In the genomic region with DNA sequence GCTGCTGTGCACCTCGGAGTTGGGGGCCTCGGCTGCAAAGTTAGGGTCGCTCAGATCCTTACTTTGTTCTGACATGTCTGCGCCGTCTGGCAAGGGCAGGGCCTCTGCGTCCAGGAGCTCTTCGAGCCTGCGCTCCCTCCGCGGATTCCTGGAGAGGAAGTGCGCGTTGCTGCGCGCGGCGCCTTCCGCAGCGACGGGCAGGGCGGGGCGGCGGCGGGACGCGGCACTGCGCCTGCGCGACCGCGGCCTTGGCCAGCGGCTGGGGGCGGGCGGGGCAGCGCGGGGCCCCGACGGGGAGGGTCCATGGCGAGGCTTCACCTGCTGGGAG, we compare ENCODE assay signal across 8 cellular contexts. TPM values are rescaled to one million over a fixed set of nuclear protein-coding genes. Genes with fewer than 3 reads are reported as not detected.
A peak's percentile ranks its signal among the peaks of the same experiment; 100 is the strongest.
DNase-seq lines count a peak whose midpoint lies in the region; ATAC-seq and TF ChIP-seq lines count a peak whose summit lies in the region.

A gene with protein sequence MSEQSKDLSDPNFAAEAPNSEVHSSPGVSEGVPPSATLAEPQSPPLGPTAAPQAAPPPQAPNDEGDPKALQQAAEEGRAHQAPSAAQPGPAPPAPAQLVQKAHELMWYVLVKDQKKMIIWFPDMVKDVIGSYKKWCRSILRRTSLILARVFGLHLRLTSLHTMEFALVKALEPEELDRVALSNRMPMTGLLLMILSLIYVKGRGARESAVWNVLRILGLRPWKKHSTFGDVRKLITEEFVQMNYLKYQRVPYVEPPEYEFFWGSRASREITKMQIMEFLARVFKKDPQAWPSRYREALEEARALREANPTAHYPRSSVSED (minus strand): TSS at position 163 of the 328 bp plus-strand sequence. CDS start 88 bp downstream, at position 75.

- peaks cover 2 to 6% (median 4%) of the 10 kb centered on the region in 5 donors for H3K27me3 Mint-ChIP-seq in naive thymus-derived CD4-positive, alpha-beta T cell

- ATAC-seq in upper lobe of right lung, result peak; percentile 80
- no peak for ATAC-seq in naive thymus-derived CD4-positive, alpha-beta T cell
- ATAC-seq in stimulated activated effector memory CD8-positive, alpha-beta T cell treated with anti-CD3 and anti-CD28 coated beads, Interleukin-12 subunit alpha, Interleukin-12 subunit beta, amount 100 ng/mL, for 72 hours, result no peak

- H3K4me3 ChIP-seq in epithelial cell of proximal tubule (ENCODE audit: low read depth, low read length) (peak within 1 kb of the TSS; percentile 43), upper lobe of right lung (peak within 1 kb of the TSS; percentile 53)
- no peak within 1 kb of the TSS for H3K4me3 ChIP-seq in naive thymus-derived CD4-positive, alpha-beta T cell (ENCODE audit: low read length)

- CTCF ChIA-PET in naive thymus-derived CD4-positive, alpha-beta T cell (lab: Charles Lee), result no interaction called here

- H3K9me3 Mint-ChIP-seq in naive thymus-derived CD4-positive, alpha-beta T cell, result peaks cover 0 to 7% (median 4%) of the 10 kb centered on the region in 11 donors
- H3K9me3 Mint-ChIP-seq in stimulated activated effector memory CD8-positive, alpha-beta T cell treated with anti-CD3 and anti-CD28 coated beads, Interleukin-12 subunit alpha, Interleukin-12 subunit beta, amount 100 ng/mL, for 72 hours, result peaks cover 6% of the 10 kb centered on the region

- peak; percentile 2 for DNase-seq in stimulated activated CD4-positive, alpha-beta T cell treated with anti-CD3 and anti-CD28 coated beads, Interleukin-1b, Interleukin-23, amount 100 ng/mL, for 48 hours
- no peak for DNase-seq in stimulated activated CD4-positive, alpha-beta T cell treated with anti-CD3 and anti-CD28 coated beads, Interleukin-4, amount 100 ng/mL, for 24 hours
- no peak for DNase-seq in epithelial cell of proximal tubule (ENCODE audit: low read depth)
- DNase-seq in midbrain (lab: John Stamatoyannopoulos, UW), result peak; percentile 50
- peak; percentile 78 for DNase-seq in upper lobe of right lung
- DNase-seq in NAMALWA (ENCODE audit: low spot score), result no peak
- no peak for DNase-seq in naive thymus-derived CD4-positive, alpha-beta T cell
- no peak for DNase-seq in stimulated activated effector memory CD8-positive, alpha-beta T cell treated with anti-CD3 and anti-CD28 coated beads, Interleukin-12 subunit alpha, Interleukin-12 subunit beta, amount 100 ng/mL, for 72 hours (ENCODE audit: low spot score in 2 of 2)

- peak within 1 kb of the TSS in 1 of 10 donors; percentile 20 for H3K4me3 Mint-ChIP-seq in naive thymus-derived CD4-positive, alpha-beta T cell
- no peak within 1 kb of the TSS for H3K4me3 Mint-ChIP-seq in stimulated activated effector memory CD8-positive, alpha-beta T cell treated with anti-CD3 and anti-CD28 coated beads, Interleukin-12 subunit alpha, Interleukin-12 subunit beta, amount 100 ng/mL, for 72 hours

- peaks cover 0 to 3% (median 0%) of the 10 kb centered on the region in 7 donors for H3K4me1 Mint-ChIP-seq in naive thymus-derived CD4-positive, alpha-beta T cell
- no peaks in the 10 kb centered on the region for H3K4me1 Mint-ChIP-seq in stimulated activated effector memory CD8-positive, alpha-beta T cell treated with anti-CD3 and anti-CD28 coated beads, Interleukin-12 subunit alpha, Interleukin-12 subunit beta, amount 100 ng/mL, for 72 hours

- POLR2A ChIA-PET in naive thymus-derived CD4-positive, alpha-beta T cell (lab: Charles Lee), result no interaction called here

- H3K27me3 ChIP-seq in upper lobe of right lung, result no peaks in the 10 kb centered on the region
- H3K27me3 ChIP-seq in naive thymus-derived CD4-positive, alpha-beta T cell (ENCODE audit: control insufficient read depth in 2 of 2, insufficient read depth in 2 of 2, low read length in 2 of 2), result no peaks in the 10 kb centered on the region

- peak within 1 kb of the TSS; percentile 30 for H3K27ac ChIP-seq in upper lobe of right lung
- H3K27ac ChIP-seq in naive thymus-derived CD4-positive, alpha-beta T cell (ENCODE audit: low read depth, low read length), result no peak within 1 kb of the TSS

- TF ChIP-seq CTCF in epithelial cell of proximal tubule (conservative IDR thresholded peaks at IDR 0.05; ENCODE audit: low read depth, low read length), result no peak
- TF ChIP-seq CTCF in upper lobe of right lung (IDR thresholded peaks at IDR 0.05), result no peak

- H3K9me3 ChIP-seq in upper lobe of right lung, result no peaks in the 10 kb centered on the region
- H3K9me3 ChIP-seq in naive thymus-derived CD4-positive, alpha-beta T cell (ENCODE audit: control insufficient read depth in 2 of 3, low read length in 3 of 3), result no peaks in the 10 kb centered on the region

- H3K27ac Mint-ChIP-seq in naive thymus-derived CD4-positive, alpha-beta T cell, result no peak within 1 kb of the TSS
- H3K27ac Mint-ChIP-seq in stimulated activated effector memory CD8-positive, alpha-beta T cell treated with anti-CD3 and anti-CD28 coated beads, Interleukin-12 subunit alpha, Interleukin-12 subunit beta, amount 100 ng/mL, for 72 hours, result no peak within 1 kb of the TSS

- no peaks in the 10 kb centered on the region for H3K36me3 Mint-ChIP-seq in naive thymus-derived CD4-positive, alpha-beta T cell
- no peaks in the 10 kb centered on the region for H3K36me3 Mint-ChIP-seq in stimulated activated effector memory CD8-positive, alpha-beta T cell treated with anti-CD3 and anti-CD28 coated beads, Interleukin-12 subunit alpha, Interleukin-12 subunit beta, amount 100 ng/mL, for 72 hours

- H3K4me1 ChIP-seq in upper lobe of right lung, result no peaks in the 10 kb centered on the region
- no peaks in the 10 kb centered on the region for H3K4me1 ChIP-seq in naive thymus-derived CD4-positive, alpha-beta T cell (ENCODE audit: control insufficient read depth in 2 of 2, insufficient read depth in 2 of 2, low read length in 2 of 2)

- no peaks in the 10 kb centered on the region for H3K36me3 ChIP-seq in upper lobe of right lung
- no peaks in the 10 kb centered on the region for H3K36me3 ChIP-seq in naive thymus-derived CD4-positive, alpha-beta T cell (ENCODE audit: control insufficient read depth in 2 of 3, insufficient read depth in 3 of 3, low read length in 3 of 3)

- intact Hi-C loops in upper lobe of right lung (cut with DNase I), result no loop called here
- intact Hi-C loops in naive thymus-derived CD4-positive, alpha-beta T cell (cut with micrococcal nuclease), result no loop called here

RNA-seq across cellular contexts. Expression of the gene that starts here (rescaled TPM):
- total RNA-seq in epithelial cell of proximal tubule (56.8 and 77.3 TPM in 2 replicates), upper lobe of right lung (30.7 TPM)
- 1 to 10 TPM in 1 of 5 experiments, under 1 TPM in 1, not detected in 3; 0.39 to 2.8 TPM for total RNA-seq in naive thymus-derived CD4-positive, alpha-beta T cell
- polyA plus RNA-seq in naive thymus-derived CD4-positive, alpha-beta T cell, result under 1 TPM; 0.21 to 0.72 TPM

Comparison
In these comparisons a context has a peak if more than half of its experiments do, and no peak if none do; other contexts are left out.
1. DNase-seq: peak in stimulated activated CD4-positive, alpha-beta T cell treated with anti-CD3 and anti-CD28 coated beads, Interleukin-1b, Interleukin-23, amount 100 ng/mL, for 48 hours (single experiment), midbrain (single experiment) and upper lobe of right lung (single experiment); none in stimulated activated CD4-positive, alpha-beta T cell treated with anti-CD3 and anti-CD28 coated beads, Interleukin-4, amount 100 ng/mL, for 24 hours (single experiment), epithelial cell of proximal tubule (single experiment), NAMALWA (single experiment), naive thymus-derived CD4-positive, alpha-beta T cell (0 of 9) and stimulated activated effector memory CD8-positive, alpha-beta T cell treated with anti-CD3 and anti-CD28 coated beads, Interleukin-12 subunit alpha, Interleukin-12 subunit beta, amount 100 ng/mL, for 72 hours (0 of 2).